In the genomic region with DNA sequence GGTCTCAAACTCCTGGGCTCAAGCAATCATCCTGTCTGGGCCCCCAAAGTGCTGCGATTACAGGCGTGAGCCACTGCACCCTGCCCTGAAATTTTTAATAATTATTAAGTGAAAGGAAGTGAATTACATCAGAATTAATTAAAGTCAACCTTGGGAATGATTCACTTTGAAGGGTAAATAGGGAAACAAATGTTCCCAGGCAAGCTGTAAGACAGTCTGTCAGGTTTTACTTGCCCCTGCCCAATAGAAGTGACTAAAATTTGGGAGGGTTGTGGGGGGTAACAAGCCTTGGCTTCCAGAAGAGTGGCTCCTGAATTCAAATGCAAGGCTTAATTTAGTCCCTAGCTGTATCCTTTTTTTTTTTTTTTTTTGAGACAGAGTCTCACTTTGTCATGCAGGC, we compare ENCODE assay signal across 30 cellular contexts. TPM values are rescaled to one million over a fixed set of nuclear protein-coding genes. Genes with fewer than 3 reads are reported as not detected.
"Had no signal": no experiment of that assay in that cellular context is flagged by ENCODE, and none has a peak within 500 bp of the region (broad histone marks: within the 10 kb centered on the region; RNA-seq: fewer than 3 reads in every experiment).

No MANE protein-coding gene starts in this region.

- H3K36me3 ChIP-seq: ascending aorta, cardiac muscle cell had no signal

- H3K27me3 ChIP-seq: ascending aorta, cardiac muscle cell had no signal

- H3K4me1 ChIP-seq: ascending aorta had no signal

- H3K27ac ChIP-seq: ascending aorta had no signal

- H3K4me3 ChIP-seq: ascending aorta, cardiac muscle cell had no signal

- ATAC-seq: activated CD8-positive, alpha-beta T cell treated with anti-CD3 and anti-CD28 coated beads for 36 hours; activated naive CD8-positive, alpha-beta T cell treated with anti-CD3 and anti-CD28 coated beads, Interleukin-2, amount 50 U/mL, for 24 hours had no signal

- H3K9me3 ChIP-seq: ascending aorta had no signal

- DNase-seq: activated B cell treated with CpG ODN at 0.5 μM for 24 hours; activated CD4-positive, alpha-beta memory T cell treated with anti-CD3 and anti-CD28 coated beads for 36 hours; activated CD4-positive, alpha-beta T cell treated with anti-CD3 and anti-CD28 coated beads for 4 hours; activated CD4-positive, alpha-beta T cell treated with anti-CD3 and anti-CD28 coated beads, Interleukin-2, amount 10 ng/mL, durations not matched to agents 24 days and 14 days; activated CD4-positive, alpha-beta T cell treated with anti-CD3 and anti-CD28 coated beads, Interleukin-2, amount 50 U/mL, for 1 hour; activated CD4-positive, alpha-beta T cell treated with anti-CD3 and anti-CD28 coated beads, Interleukin-2, amount 50 U/mL, for 4 hours; activated CD4-positive, CD25-positive, alpha-beta regulatory T cell treated with anti-CD3 and anti-CD28 coated beads, Interleukin-2, amount 50 U/mL, for 72 hours; activated CD8-positive, alpha-beta memory T cell treated with anti-CD3 and anti-CD28 coated beads, Interleukin-2, amount 50 U/mL, for 4 hours; activated CD8-positive, alpha-beta T cell treated with anti-CD3 and anti-CD28 coated beads for 36 hours; activated effector memory CD4-positive, alpha-beta T cell treated with Interleukin-2 at 50 U/mL for 16 hours; activated gamma-delta T cell; activated naive CD4-positive, alpha-beta T cell treated with anti-CD3 and anti-CD28 coated beads, Interleukin-2, amount 10 ng/mL, durations not matched to agents 7 days and 5 days; activated naive CD4-positive, alpha-beta T cell treated with Interleukin-2 at 50 U/mL for 16 hours; activated naive CD8-positive, alpha-beta T cell treated with anti-CD3 and anti-CD28 coated beads, Interleukin-2, amount 10 ng/mL, durations not matched to agents 7 days and 5 days; activated naive CD8-positive, alpha-beta T cell treated with anti-CD3 and anti-CD28 coated beads, Interleukin-2, amount 50 U/mL, for 24 hours; activated T-cell treated with anti-CD3 and anti-CD28 coated beads for 4 hours; activated T-cell treated with anti-CD3 and anti-CD28 coated beads, Interleukin-2, amount 50 U/mL, for 1 hour; activated T-cell treated with anti-CD3 and anti-CD28 coated beads, Interleukin-2, amount 50 U/mL, for 48 hours; amygdala; anterior cingulate cortex; cerebellar nuclear complex; T-helper 1 cell; T-helper 2 cell; T-helper 9 cell had no signal

RNA-seq across cellular contexts. Expression of a gene that starts 1.3 kb away (rescaled TPM):
- total RNA-seq: activated B cell treated with CpG ODN at 0.5 μM for 24 hours; activated CD4-positive, alpha-beta memory T cell treated with anti-CD3 and anti-CD28 coated beads for 36 hours; activated CD4-positive, alpha-beta T cell treated with anti-CD3 and anti-CD28 coated beads, Interleukin-2, amount 10 ng/mL, durations not matched to agents 24 days and 14 days; activated CD8-positive, alpha-beta memory T cell treated with anti-CD3 and anti-CD28 coated beads for 36 hours; activated CD8-positive, alpha-beta T cell treated with anti-CD3 and anti-CD28 coated beads for 36 hours; activated naive CD8-positive, alpha-beta T cell treated with anti-CD3 and anti-CD28 coated beads, Interleukin-2, amount 10 ng/mL, durations not matched to agents 7 days and 5 days; activated T-helper 2 cell treated with anti-CD3 and anti-CD28 coated beads, Interferon-gamma antibody, Interleukin-2, Interleukin-4, amounts not matched to agents 10 μg/mL and 5 μg/mL and 100 μg/mL, durations not matched to agents 14 hours and 24 hours and 36 hours; ascending aorta; bronchial epithelial cell had no signal
- polyA plus RNA-seq: adipose tissue had no signal
